Comparison of ENCODE assay signal across 18 cellular contexts in genomic region chr1:109932232-109932631, GRCh38. TPM values are rescaled to one million over a fixed set of nuclear protein-coding genes. Genes with fewer than 3 reads are reported as not detected.
A peak's percentile ranks its signal among the peaks of the same experiment; 100 is the strongest.
DNase-seq lines count a peak whose midpoint lies in the region; ATAC-seq and TF ChIP-seq lines count a peak whose summit lies in the region.
"Had no signal": no experiment of that assay in that cellular context is flagged by ENCODE, and none has a peak within 500 bp of the region (broad histone marks: within the 10 kb centered on the region; RNA-seq: fewer than 3 reads in every experiment).

No MANE protein-coding gene starts in this region.

- intact Hi-C loops in left ventricle myocardium inferior (cut with micrococcal nuclease) = no loop called here
- intact Hi-C loops in heart right ventricle (cut with DNase I) = loop anchor here in 5 of 10 donors (5.0 kb wide), 2 partner anchors 45 to 50 kb away; partner anchors contain the start of gene AHCYL1 (in 3 of the 5)
- intact Hi-C loops in activated T-helper 1 cell treated with anti-CD3 and anti-CD28 coated beads, Interleukin-12 subunit alpha, Interleukin-12 subunit beta, Interleukin-2, Interleukin-4 antibody, amounts not matched to agents 30 ng/mL and 10 ng/mL and 1 ng/mL, durations not matched to agents 14 hours and 24 hours and 36 hours (cut with micrococcal nuclease) = no loop called here
- intact Hi-C loops in esophagus squamous epithelium (cut with DNase I) = no loop called here
- intact Hi-C loops in mammary epithelial cell (cut with micrococcal nuclease) = no loop called here

- DNase-seq in left ventricle myocardium inferior = no peak
- no peak for DNase-seq in heart right ventricle
- DNase-seq in activated T-helper 1 cell treated with anti-CD3 and anti-CD28 coated beads, Interleukin-12 subunit alpha, Interleukin-12 subunit beta, Interleukin-2, Interleukin-4 antibody, amounts not matched to agents 30 ng/mL and 10 ng/mL and 1 ng/mL, durations not matched to agents 14 hours and 24 hours and 36 hours (ENCODE audit: low spot score) = no peak
- no peak for DNase-seq in esophagus squamous epithelium (lab: John Stamatoyannopoulos, UW)
- DNase-seq in stimulated activated naive B cell treated with anti-CD40 and anti-IgM and Interleukin-4, amounts not matched to agents 10 μg/mL and 1 μg/mL and 100 μg/mL, for 72 hours = no peak
- no peak for DNase-seq in mammary epithelial cell
- no peak for DNase-seq in effector memory CD8-positive, alpha-beta T cell
- DNase-seq in activated CD4-positive, alpha-beta T cell treated with anti-CD3 and anti-CD28 coated beads for 1 hour = no peak
- DNase-seq: COR-L47; DMS153; KBM-7; NCI-H1417 treated with DMSO at 0.1 percent for 48 hours; NCI-H2029; NCI-H2171 treated with DMSO at 0.1 percent for 48 hours; NCI-H446 treated with DMSO at 0.1 percent for 48 hours; NK-92 treated with Interleukin-12 subunit alpha and Interleukin-12 subunit beta, amount 100 ng/mL, for 24 hours had no signal

- peaks cover 13% of the 10 kb centered on the region for H3K9me3 Mint-ChIP-seq in activated T-helper 1 cell treated with anti-CD3 and anti-CD28 coated beads, Interleukin-12 subunit alpha, Interleukin-12 subunit beta, Interleukin-2, Interleukin-4 antibody, amounts not matched to agents 30 ng/mL and 10 ng/mL and 1 ng/mL, durations not matched to agents 14 hours and 24 hours and 36 hours
- H3K9me3 Mint-ChIP-seq in stimulated activated naive B cell treated with anti-CD40 and anti-IgM and Interleukin-4, amounts not matched to agents 10 μg/mL and 1 μg/mL and 100 μg/mL, for 72 hours = peaks cover 8 to 13% of the 10 kb centered on the region in 2 donors
- peaks cover 2 to 7% of the 10 kb centered on the region in 2 donors for H3K9me3 Mint-ChIP-seq in effector memory CD8-positive, alpha-beta T cell

- no peak overlapping the region for H3K9ac ChIP-seq in mammary epithelial cell (ENCODE audit: insufficient read depth, low read length)

- H3K9me3 ChIP-seq in left ventricle myocardium inferior (replicated peaks) = peaks cover 9% of the 10 kb centered on the region
- H3K9me3 ChIP-seq in heart right ventricle = peaks cover 0 to 10% (median 5%) of the 10 kb centered on the region in 11 donors
- H3K9me3 ChIP-seq in esophagus squamous epithelium = peaks cover 0 to 4% (median 0%) of the 10 kb centered on the region in 3 donors
- H3K9me3 ChIP-seq in mammary epithelial cell (replicated peaks; ENCODE audit: insufficient read depth, low read length) = no peaks in the 10 kb centered on the region

- H3K4me1 ChIP-seq in left ventricle myocardium inferior (peaks cover 61% of the 10 kb centered on the region), heart right ventricle (peaks cover 32 to 71% (median 62%) of the 10 kb centered on the region in 9 donors), esophagus squamous epithelium (peaks cover 44 to 72% (median 61%) of the 10 kb centered on the region in 3 donors), mammary epithelial cell (ENCODE audit: insufficient read depth, low read length) (peaks cover 45% of the 10 kb centered on the region)

- no peaks in the 10 kb centered on the region for H4K20me1 ChIP-seq in mammary epithelial cell (ENCODE audit: insufficient read depth, low read length)

- peak overlapping the region; percentile 85 for H3K27ac ChIP-seq in left ventricle myocardium inferior (replicated peaks)
- H3K27ac ChIP-seq in heart right ventricle = peak overlapping the region in 2 of 10 donors; percentile 80
- peak overlapping the region; percentile 71 to 89 (median 84) for H3K27ac ChIP-seq in esophagus squamous epithelium
- no peak overlapping the region for H3K27ac ChIP-seq in mammary epithelial cell (ENCODE audit: insufficient read depth, low read depth, low read length)
- H3K27ac ChIP-seq: C4-2B had no signal

- no peak for TF ChIP-seq POLR2A in esophagus squamous epithelium (IDR thresholded peaks at IDR 0.05)

- BruUV-seq in mammary epithelial cell (replicated peaks; lab: Mats Ljungman, UMichigan) = no TSS peak

- no peaks in the 10 kb centered on the region for H3K27me3 ChIP-seq in left ventricle myocardium inferior (ENCODE audit: low read depth)
- no peaks in the 10 kb centered on the region for H3K27me3 ChIP-seq in heart right ventricle
- H3K27me3 ChIP-seq in esophagus squamous epithelium = no peaks in the 10 kb centered on the region
- H3K27me3 ChIP-seq in mammary epithelial cell (ENCODE audit: insufficient read depth, low read length) = no peaks in the 10 kb centered on the region

- dilution Hi-C loops in mammary epithelial cell (cut with HindIII; ENCODE audit: low sequenced_read_pairs) = no loop called here

- CTCF ChIA-PET in mammary epithelial cell (lab: Charles Lee; ENCODE audit: low non-redundant PET) = no interaction called here

- no peak overlapping the region for H3K4me3 ChIP-seq in left ventricle myocardium inferior
- H3K4me3 ChIP-seq in heart right ventricle = no peak overlapping the region
- H3K4me3 ChIP-seq in esophagus squamous epithelium = no peak overlapping the region
- H3K4me3 ChIP-seq in mammary epithelial cell (replicated peaks in 1 of 3; ENCODE audit: insufficient read depth in 1 of 3, low read depth in 2 of 3, low read length in 3 of 3) = no peak overlapping the region
- H3K4me3 ChIP-seq: GM23338 had no signal

- no peaks in the 10 kb centered on the region for H3K79me2 ChIP-seq in mammary epithelial cell (ENCODE audit: insufficient read depth, low read length)

- no peak overlapping the region for H3K4me2 ChIP-seq in mammary epithelial cell (ENCODE audit: insufficient read depth, low read depth, low read length)

- H3K27ac Mint-ChIP-seq in activated T-helper 1 cell treated with anti-CD3 and anti-CD28 coated beads, Interleukin-12 subunit alpha, Interleukin-12 subunit beta, Interleukin-2, Interleukin-4 antibody, amounts not matched to agents 30 ng/mL and 10 ng/mL and 1 ng/mL, durations not matched to agents 14 hours and 24 hours and 36 hours = peak overlapping the region; percentile 44
- peak overlapping the region; percentile 75 for H3K27ac Mint-ChIP-seq in stimulated activated naive B cell treated with anti-CD40 and anti-IgM and Interleukin-4, amounts not matched to agents 10 μg/mL and 1 μg/mL and 100 μg/mL, for 72 hours
- peak overlapping the region in 1 of 2 donors; percentile 54 for H3K27ac Mint-ChIP-seq in effector memory CD8-positive, alpha-beta T cell
- H3K27ac Mint-ChIP-seq: GM23338 had no signal

- 97 to 100% methylated on average over 3 of the region's 3 CpGs for WGBS in heart right ventricle, 2 donors
- WGBS in esophagus squamous epithelium, 2 donors = 100% methylated on average over 1 to 3 of the region's 3 CpGs
- 100% methylated on average over 3 of the region's 3 CpGs for whole genome bisulfite sequencing in mammary epithelial cell (ENCODE audit: low coverage, missing lambda C conversion rate)

- in situ Hi-C loops in mammary epithelial cell (cut with MboI; ENCODE audit: low sequenced_read_pairs in 2 of 2) = no loop called here

- peaks cover 21% of the 10 kb centered on the region for H3K36me3 Mint-ChIP-seq in activated T-helper 1 cell treated with anti-CD3 and anti-CD28 coated beads, Interleukin-12 subunit alpha, Interleukin-12 subunit beta, Interleukin-2, Interleukin-4 antibody, amounts not matched to agents 30 ng/mL and 10 ng/mL and 1 ng/mL, durations not matched to agents 14 hours and 24 hours and 36 hours (ENCODE audit: low read depth)
- peaks cover 31 to 44% of the 10 kb centered on the region in 2 donors for H3K36me3 Mint-ChIP-seq in stimulated activated naive B cell treated with anti-CD40 and anti-IgM and Interleukin-4, amounts not matched to agents 10 μg/mL and 1 μg/mL and 100 μg/mL, for 72 hours
- H3K36me3 Mint-ChIP-seq in effector memory CD8-positive, alpha-beta T cell (ENCODE audit: insufficient read depth) = peaks cover 10% of the 10 kb centered on the region

- peaks cover 1% of the 10 kb centered on the region for H3K27me3 Mint-ChIP-seq in activated T-helper 1 cell treated with anti-CD3 and anti-CD28 coated beads, Interleukin-12 subunit alpha, Interleukin-12 subunit beta, Interleukin-2, Interleukin-4 antibody, amounts not matched to agents 30 ng/mL and 10 ng/mL and 1 ng/mL, durations not matched to agents 14 hours and 24 hours and 36 hours (ENCODE audit: insufficient read depth)
- H3K27me3 Mint-ChIP-seq in stimulated activated naive B cell treated with anti-CD40 and anti-IgM and Interleukin-4, amounts not matched to agents 10 μg/mL and 1 μg/mL and 100 μg/mL, for 72 hours = peaks cover 6 to 12% of the 10 kb centered on the region in 2 donors
- no peaks in the 10 kb centered on the region for H3K27me3 Mint-ChIP-seq in effector memory CD8-positive, alpha-beta T cell

- no peak for ATAC-seq in heart right ventricle
- peak in 1 of 2 donors; percentile 1 for ATAC-seq in stimulated activated naive B cell treated with anti-CD40 and anti-IgM and Interleukin-4, amounts not matched to agents 10 μg/mL and 1 μg/mL and 100 μg/mL, for 72 hours (replicated peaks)
- no peak for ATAC-seq in effector memory CD8-positive, alpha-beta T cell (replicated peaks)
- ATAC-seq: GM23338 had no signal

- peaks cover 20% of the 10 kb centered on the region for H3K36me3 ChIP-seq in left ventricle myocardium inferior
- H3K36me3 ChIP-seq in heart right ventricle = peaks cover 0 to 29% (median 14%) of the 10 kb centered on the region in 9 donors
- H3K36me3 ChIP-seq in esophagus squamous epithelium = peaks cover 0 to 25% (median 6%) of the 10 kb centered on the region in 3 donors
- H3K36me3 ChIP-seq in mammary epithelial cell (ENCODE audit: insufficient read depth, low read length) = no peaks in the 10 kb centered on the region

- no peak overlapping the region for H3K4me3 Mint-ChIP-seq in activated T-helper 1 cell treated with anti-CD3 and anti-CD28 coated beads, Interleukin-12 subunit alpha, Interleukin-12 subunit beta, Interleukin-2, Interleukin-4 antibody, amounts not matched to agents 30 ng/mL and 10 ng/mL and 1 ng/mL, durations not matched to agents 14 hours and 24 hours and 36 hours
- no peak overlapping the region for H3K4me3 Mint-ChIP-seq in stimulated activated naive B cell treated with anti-CD40 and anti-IgM and Interleukin-4, amounts not matched to agents 10 μg/mL and 1 μg/mL and 100 μg/mL, for 72 hours
- H3K4me3 Mint-ChIP-seq in effector memory CD8-positive, alpha-beta T cell = no peak overlapping the region
- H3K4me3 Mint-ChIP-seq: GM23338 had no signal

- H3K4me1 Mint-ChIP-seq in activated T-helper 1 cell treated with anti-CD3 and anti-CD28 coated beads, Interleukin-12 subunit alpha, Interleukin-12 subunit beta, Interleukin-2, Interleukin-4 antibody, amounts not matched to agents 30 ng/mL and 10 ng/mL and 1 ng/mL, durations not matched to agents 14 hours and 24 hours and 36 hours (ENCODE audit: low read depth) = peaks cover 5% of the 10 kb centered on the region
- peaks cover 6 to 7% of the 10 kb centered on the region in 2 donors for H3K4me1 Mint-ChIP-seq in stimulated activated naive B cell treated with anti-CD40 and anti-IgM and Interleukin-4, amounts not matched to agents 10 μg/mL and 1 μg/mL and 100 μg/mL, for 72 hours
- H3K4me1 Mint-ChIP-seq in effector memory CD8-positive, alpha-beta T cell (ENCODE audit: low read depth in 2 of 2) = peaks cover 0 to 18% of the 10 kb centered on the region in 2 donors

- TF ChIP-seq CTCF in left ventricle myocardium inferior (IDR thresholded peaks at IDR 0.05; ENCODE audit: borderline replicate concordance) (no peak), heart right ventricle (IDR thresholded peaks at IDR 0.05) (no peak), esophagus squamous epithelium (IDR thresholded peaks at IDR 0.05) (no peak), mammary epithelial cell (conservative IDR thresholded peaks at IDR 0.05 in 1 of 2, IDR thresholded peaks at IDR 0.05 in 1 of 2; ENCODE audit: extremely low read depth in 1 of 2, insufficient read depth in 1 of 2, low read depth in 1 of 2, low read length in 2 of 2) (no peak)

- H2AFZ ChIP-seq in mammary epithelial cell (ENCODE audit: low read depth, low read length) = no peak overlapping the region
- H2AFZ ChIP-seq: GM23338 had no signal

RNA-seq across cellular contexts. Expression of gene CSF1, which starts 21.6 kb away (rescaled TPM):
- total RNA-seq in left ventricle myocardium inferior (13.9 TPM), heart right ventricle (10 to 100 TPM in 6 of 10 donors, 1 to 10 TPM in 4; 6.3 to 26.2 (median 12.3) TPM), esophagus squamous epithelium (10 to 100 TPM in 3 of 4 donors, 1 to 10 TPM in 1; 7.6 to 34.8 (median 15.9) TPM), mammary epithelial cell (10 to 100 TPM in 1 of 2 donors, 1 to 10 TPM in 1; 5.6 to 29.5 TPM)
- polyA plus RNA-seq in heart right ventricle (10 to 100 TPM; 11.5 to 15.1 TPM), mammary epithelial cell (9.9 TPM)
- total RNA-seq in activated T-helper 1 cell treated with anti-CD3 and anti-CD28 coated beads, Interleukin-12 subunit alpha, Interleukin-12 subunit beta, Interleukin-2, Interleukin-4 antibody, amounts not matched to agents 30 ng/mL and 10 ng/mL and 1 ng/mL, durations not matched to agents 14 hours and 24 hours and 36 hours = 269 and 275 TPM in 2 replicates
- polyA minus RNA-seq in mammary epithelial cell = 7.5 TPM

RNA-seq across cellular contexts. Expression of gene AHCYL1, which starts 52.3 kb away (rescaled TPM):
- 45.2 TPM for total RNA-seq in left ventricle myocardium inferior
- total RNA-seq in heart right ventricle = 10 to 100 TPM; 39.2 to 58.9 (median 48.7) TPM
- polyA plus RNA-seq in heart right ventricle = 10 to 100 TPM; 21.9 to 24.2 TPM
- 63.8 and 64.1 TPM in 2 replicates for total RNA-seq in activated T-helper 1 cell treated with anti-CD3 and anti-CD28 coated beads, Interleukin-12 subunit alpha, Interleukin-12 subunit beta, Interleukin-2, Interleukin-4 antibody, amounts not matched to agents 30 ng/mL and 10 ng/mL and 1 ng/mL, durations not matched to agents 14 hours and 24 hours and 36 hours
- 10 to 100 TPM; 49.7 to 60.3 (median 53.0) TPM for total RNA-seq in esophagus squamous epithelium
- total RNA-seq in mammary epithelial cell = 10 to 100 TPM; 71.2 to 72.2 TPM
- polyA plus RNA-seq in mammary epithelial cell = 64.7 TPM
- polyA minus RNA-seq in mammary epithelial cell = 84.7 TPM
